ENCODE assay signal across 19 cellular contexts in genomic region chr11:34451053-34451452, GRCh38.
"Had no signal": no experiment of that assay in that cellular context is flagged by ENCODE, and none has a peak within 500 bp of the region (broad histone marks: within the 10 kb centered on the region; RNA-seq: fewer than 3 reads in every experiment).

No MANE protein-coding gene starts in this region.

- H3K27ac ChIP-seq: foreskin keratinocyte, VCaP had no signal

- H3K36me3 Mint-ChIP-seq: brain had no signal

- H3K9me3 Mint-ChIP-seq: activated CD4-positive, alpha-beta T cell treated with anti-CD3 and anti-CD28 coated beads, Interleukin-2, amount 10 ng/mL, durations not matched to agents 24 days and 14 days; activated CD8-positive, alpha-beta T cell treated with anti-CD3 and anti-CD28 coated beads for 36 hours; activated naive CD4-positive, alpha-beta T cell treated with anti-CD3 and anti-CD28 coated beads, Interleukin-2, amount 50 U/mL, for 24 hours; activated T-helper 1 cell treated with anti-CD3 and anti-CD28 coated beads, Interleukin-12 subunit alpha, Interleukin-12 subunit beta, Interleukin-2, Interleukin-4 antibody, amounts not matched to agents 30 ng/mL and 10 ng/mL and 1 ng/mL, durations not matched to agents 14 hours and 24 hours and 36 hours; brain had no signal

- H3K27me3 Mint-ChIP-seq: activated CD4-positive, alpha-beta T cell treated with anti-CD3 and anti-CD28 coated beads, Interleukin-2, amount 10 ng/mL, durations not matched to agents 24 days and 14 days; activated CD8-positive, alpha-beta memory T cell treated with anti-CD3 and anti-CD28 coated beads, Interleukin-2, amount 10 ng/mL, durations not matched to agents 7 days and 5 days; activated CD8-positive, alpha-beta T cell treated with anti-CD3 and anti-CD28 coated beads for 36 hours; activated naive CD4-positive, alpha-beta T cell treated with anti-CD3 and anti-CD28 coated beads, Interleukin-2, amount 50 U/mL, for 24 hours had no signal

- H3K4me3 Mint-ChIP-seq: activated CD4-positive, alpha-beta T cell treated with anti-CD3 and anti-CD28 coated beads, Interleukin-2, amount 10 ng/mL, durations not matched to agents 24 days and 14 days; activated CD8-positive, alpha-beta memory T cell treated with anti-CD3 and anti-CD28 coated beads, Interleukin-2, amount 10 ng/mL, durations not matched to agents 7 days and 5 days; activated CD8-positive, alpha-beta T cell treated with anti-CD3 and anti-CD28 coated beads for 36 hours; activated naive CD4-positive, alpha-beta T cell treated with anti-CD3 and anti-CD28 coated beads, Interleukin-2, amount 50 U/mL, for 24 hours; activated T-helper 1 cell treated with anti-CD3 and anti-CD28 coated beads, Interleukin-12 subunit alpha, Interleukin-12 subunit beta, Interleukin-2, Interleukin-4 antibody, amounts not matched to agents 30 ng/mL and 10 ng/mL and 1 ng/mL, durations not matched to agents 14 hours and 24 hours and 36 hours; brain had no signal

- ATAC-seq: activated CD4-positive, CD25-positive, alpha-beta regulatory T cell treated with anti-CD3 and anti-CD28 coated beads, Interleukin-2, amount 50 U/mL, for 24 hours; activated CD8-positive, alpha-beta memory T cell treated with anti-CD3 and anti-CD28 coated beads, Interleukin-2, amount 10 ng/mL, durations not matched to agents 7 days and 5 days; activated CD8-positive, alpha-beta T cell treated with anti-CD3 and anti-CD28 coated beads for 36 hours; foreskin keratinocyte; left colon; sciatic nerve had no signal

- H3K4me3 ChIP-seq: smooth muscle cell had no signal

- H3K4me1 Mint-ChIP-seq: brain had no signal

- DNase-seq: activated CD4-positive, alpha-beta T cell treated with anti-CD3 and anti-CD28 coated beads, Interleukin-2, amount 10 ng/mL, durations not matched to agents 24 days and 14 days; activated CD8-positive, alpha-beta memory T cell treated with anti-CD3 and anti-CD28 coated beads, Interleukin-2, amount 10 ng/mL, durations not matched to agents 7 days and 5 days; activated CD8-positive, alpha-beta T cell treated with anti-CD3 and anti-CD28 coated beads for 36 hours; activated gamma-delta T cell treated with Interleukin-2 at 50 U/mL for 16 hours; aorta; effector memory CD4-positive, alpha-beta T cell; foreskin keratinocyte; left colon; mesenchymal stem cell; occipital lobe; stimulated activated CD4-positive, alpha-beta T cell treated with anti-CD3 and anti-CD28 coated beads, Interleukin-2, amount 100 ng/mL, for 48 hours; stimulated activated naive CD4-positive, alpha-beta T cell had no signal

- H3K27me3 ChIP-seq: foreskin keratinocyte had no signal

- H3K27ac Mint-ChIP-seq: activated CD4-positive, alpha-beta T cell treated with anti-CD3 and anti-CD28 coated beads, Interleukin-2, amount 10 ng/mL, durations not matched to agents 24 days and 14 days; activated CD8-positive, alpha-beta memory T cell treated with anti-CD3 and anti-CD28 coated beads, Interleukin-2, amount 10 ng/mL, durations not matched to agents 7 days and 5 days; activated CD8-positive, alpha-beta T cell treated with anti-CD3 and anti-CD28 coated beads for 36 hours; activated naive CD4-positive, alpha-beta T cell treated with anti-CD3 and anti-CD28 coated beads, Interleukin-2, amount 50 U/mL, for 24 hours; activated T-helper 1 cell treated with anti-CD3 and anti-CD28 coated beads, Interleukin-12 subunit alpha, Interleukin-12 subunit beta, Interleukin-2, Interleukin-4 antibody, amounts not matched to agents 30 ng/mL and 10 ng/mL and 1 ng/mL, durations not matched to agents 14 hours and 24 hours and 36 hours; brain had no signal
